ENCODE assay signal across 1 cellular context in genomic region chr12:113333877-113334785, GRCh38.
A peak's percentile ranks its signal among the peaks of the same experiment; 100 is the strongest.
TF ChIP-seq lines count a peak whose summit lies in the region.

No MANE protein-coding gene starts in this region.

TF ChIP-seq in HepG2, 621 proteins besides CTCF, POLR2A, EP300 and RAD21 (continued from another document and continues in another):
- TF ChIP-seq, protein P1, sequence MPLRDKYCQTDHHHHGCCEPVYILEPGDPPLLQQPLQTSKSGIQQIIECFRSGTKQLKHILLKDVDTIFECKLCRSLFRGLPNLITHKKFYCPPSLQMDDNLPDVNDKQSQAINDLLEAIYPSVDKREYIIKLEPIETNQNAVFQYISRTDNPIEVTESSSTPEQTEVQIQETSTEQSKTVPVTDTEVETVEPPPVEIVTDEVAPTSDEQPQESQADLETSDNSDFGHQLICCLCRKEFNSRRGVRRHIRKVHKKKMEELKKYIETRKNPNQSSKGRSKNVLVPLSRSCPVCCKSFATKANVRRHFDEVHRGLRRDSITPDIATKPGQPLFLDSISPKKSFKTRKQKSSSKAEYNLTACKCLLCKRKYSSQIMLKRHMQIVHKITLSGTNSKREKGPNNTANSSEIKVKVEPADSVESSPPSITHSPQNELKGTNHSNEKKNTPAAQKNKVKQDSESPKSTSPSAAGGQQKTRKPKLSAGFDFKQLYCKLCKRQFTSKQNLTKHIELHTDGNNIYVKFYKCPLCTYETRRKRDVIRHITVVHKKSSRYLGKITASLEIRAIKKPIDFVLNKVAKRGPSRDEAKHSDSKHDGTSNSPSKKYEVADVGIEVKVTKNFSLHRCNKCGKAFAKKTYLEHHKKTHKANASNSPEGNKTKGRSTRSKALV (CRISPR knock-in tag; IDR thresholded peaks at IDR 0.05), result no peak
- TF ChIP-seq HOXA7 (CRISPR knock-in tag; IDR thresholded peaks at IDR 0.05), result no peak
- no peak for TF ChIP-seq CREM (IDR thresholded peaks at IDR 0.05)
- no peak for TF ChIP-seq CREM (CRISPR knock-in tag; IDR thresholded peaks at IDR 0.05)
- no peak for TF ChIP-seq ZNF781 (CRISPR knock-in tag; IDR thresholded peaks at IDR 0.05; ENCODE audit: borderline replicate concordance, not compliant biosample characterization)
- TF ChIP-seq RFXAP (CRISPR knock-in tag; IDR thresholded peaks at IDR 0.05; ENCODE audit: borderline replicate concordance), result no peak
- TF ChIP-seq MEIS1 (CRISPR knock-in tag; IDR thresholded peaks at IDR 0.05; ENCODE audit: borderline replicate concordance), result no peak
- no peak for TF ChIP-seq CREBL2 (CRISPR knock-in tag; IDR thresholded peaks at IDR 0.05; ENCODE audit: borderline replicate concordance)
- TF ChIP-seq, protein P2, sequence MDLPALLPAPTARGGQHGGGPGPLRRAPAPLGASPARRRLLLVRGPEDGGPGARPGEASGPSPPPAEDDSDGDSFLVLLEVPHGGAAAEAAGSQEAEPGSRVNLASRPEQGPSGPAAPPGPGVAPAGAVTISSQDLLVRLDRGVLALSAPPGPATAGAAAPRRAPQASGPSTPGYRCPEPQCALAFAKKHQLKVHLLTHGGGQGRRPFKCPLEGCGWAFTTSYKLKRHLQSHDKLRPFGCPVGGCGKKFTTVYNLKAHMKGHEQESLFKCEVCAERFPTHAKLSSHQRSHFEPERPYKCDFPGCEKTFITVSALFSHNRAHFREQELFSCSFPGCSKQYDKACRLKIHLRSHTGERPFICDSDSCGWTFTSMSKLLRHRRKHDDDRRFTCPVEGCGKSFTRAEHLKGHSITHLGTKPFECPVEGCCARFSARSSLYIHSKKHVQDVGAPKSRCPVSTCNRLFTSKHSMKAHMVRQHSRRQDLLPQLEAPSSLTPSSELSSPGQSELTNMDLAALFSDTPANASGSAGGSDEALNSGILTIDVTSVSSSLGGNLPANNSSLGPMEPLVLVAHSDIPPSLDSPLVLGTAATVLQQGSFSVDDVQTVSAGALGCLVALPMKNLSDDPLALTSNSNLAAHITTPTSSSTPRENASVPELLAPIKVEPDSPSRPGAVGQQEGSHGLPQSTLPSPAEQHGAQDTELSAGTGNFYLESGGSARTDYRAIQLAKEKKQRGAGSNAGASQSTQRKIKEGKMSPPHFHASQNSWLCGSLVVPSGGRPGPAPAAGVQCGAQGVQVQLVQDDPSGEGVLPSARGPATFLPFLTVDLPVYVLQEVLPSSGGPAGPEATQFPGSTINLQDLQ (CRISPR knock-in tag; IDR thresholded peaks at IDR 0.05), result no peak
- TF ChIP-seq KDM1A (CRISPR knock-in tag; IDR thresholded peaks at IDR 0.05), result 0 out of 2 replicates have a peak, but pooled peaks have one; percentile 52
- no peak for TF ChIP-seq NFIC (IDR thresholded peaks at IDR 0.05; ENCODE audit: low read length)
- no peak for TF ChIP-seq TAF15 (IDR thresholded peaks at IDR 0.05; ENCODE audit: low read depth, low read length, poor library complexity, severe bottlenecking)
- TF ChIP-seq FOXP1 (IDR thresholded peaks at IDR 0.05), result no peak
- TF ChIP-seq FOXP1 (CRISPR knock-in tag; IDR thresholded peaks at IDR 0.05), result no peak
- peak; percentile 100 for TF ChIP-seq ZKSCAN8 (CRISPR knock-in tag; IDR thresholded peaks at IDR 0.05; ENCODE audit: borderline replicate concordance)
- 0 out of 2 replicates have a peak, but pooled peaks have one; percentile 8 for TF ChIP-seq ZNF510 (CRISPR knock-in tag; IDR thresholded peaks at IDR 0.05; ENCODE audit: low read depth)
- TF ChIP-seq, protein P3, sequence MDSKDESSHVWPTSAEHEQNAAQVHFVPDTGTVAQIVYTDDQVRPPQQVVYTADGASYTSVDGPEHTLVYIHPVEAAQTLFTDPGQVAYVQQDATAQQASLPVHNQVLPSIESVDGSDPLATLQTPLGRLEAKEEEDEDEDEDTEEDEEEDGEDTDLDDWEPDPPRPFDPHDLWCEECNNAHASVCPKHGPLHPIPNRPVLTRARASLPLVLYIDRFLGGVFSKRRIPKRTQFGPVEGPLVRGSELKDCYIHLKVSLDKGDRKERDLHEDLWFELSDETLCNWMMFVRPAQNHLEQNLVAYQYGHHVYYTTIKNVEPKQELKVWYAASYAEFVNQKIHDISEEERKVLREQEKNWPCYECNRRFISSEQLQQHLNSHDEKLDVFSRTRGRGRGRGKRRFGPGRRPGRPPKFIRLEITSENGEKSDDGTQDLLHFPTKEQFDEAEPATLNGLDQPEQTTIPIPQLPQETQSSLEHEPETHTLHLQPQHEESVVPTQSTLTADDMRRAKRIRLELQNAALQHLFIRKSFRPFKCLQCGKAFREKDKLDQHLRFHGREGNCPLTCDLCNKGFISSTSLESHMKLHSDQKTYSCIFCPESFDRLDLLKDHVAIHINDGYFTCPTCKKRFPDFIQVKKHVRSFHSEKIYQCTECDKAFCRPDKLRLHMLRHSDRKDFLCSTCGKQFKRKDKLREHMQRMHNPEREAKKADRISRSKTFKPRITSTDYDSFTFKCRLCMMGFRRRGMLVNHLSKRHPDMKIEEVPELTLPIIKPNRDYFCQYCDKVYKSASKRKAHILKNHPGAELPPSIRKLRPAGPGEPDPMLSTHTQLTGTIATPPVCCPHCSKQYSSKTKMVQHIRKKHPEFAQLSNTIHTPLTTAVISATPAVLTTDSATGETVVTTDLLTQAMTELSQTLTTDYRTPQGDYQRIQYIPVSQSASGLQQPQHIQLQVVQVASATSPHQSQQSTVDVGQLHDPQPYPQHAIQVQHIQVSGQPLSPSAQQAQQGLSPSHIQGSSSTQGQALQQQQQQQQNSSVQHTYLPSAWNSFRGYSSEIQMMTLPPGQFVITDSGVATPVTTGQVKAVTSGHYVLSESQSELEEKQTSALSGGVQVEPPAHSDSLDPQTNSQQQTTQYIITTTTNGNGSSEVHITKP (CRISPR knock-in tag; IDR thresholded peaks at IDR 0.05; ENCODE audit: low read depth), result peak; percentile 30; the same call in 1 of the 2 replicates
- no peak for TF ChIP-seq CBFB (CRISPR knock-in tag; IDR thresholded peaks at IDR 0.05)
- no peak for TF ChIP-seq ATRX (CRISPR knock-in tag; IDR thresholded peaks at IDR 0.05; ENCODE audit: borderline replicate concordance)
- no peak for TF ChIP-seq HMG20B (CRISPR knock-in tag; conservative IDR thresholded peaks at IDR 0.05)
- TF ChIP-seq, protein P4, sequence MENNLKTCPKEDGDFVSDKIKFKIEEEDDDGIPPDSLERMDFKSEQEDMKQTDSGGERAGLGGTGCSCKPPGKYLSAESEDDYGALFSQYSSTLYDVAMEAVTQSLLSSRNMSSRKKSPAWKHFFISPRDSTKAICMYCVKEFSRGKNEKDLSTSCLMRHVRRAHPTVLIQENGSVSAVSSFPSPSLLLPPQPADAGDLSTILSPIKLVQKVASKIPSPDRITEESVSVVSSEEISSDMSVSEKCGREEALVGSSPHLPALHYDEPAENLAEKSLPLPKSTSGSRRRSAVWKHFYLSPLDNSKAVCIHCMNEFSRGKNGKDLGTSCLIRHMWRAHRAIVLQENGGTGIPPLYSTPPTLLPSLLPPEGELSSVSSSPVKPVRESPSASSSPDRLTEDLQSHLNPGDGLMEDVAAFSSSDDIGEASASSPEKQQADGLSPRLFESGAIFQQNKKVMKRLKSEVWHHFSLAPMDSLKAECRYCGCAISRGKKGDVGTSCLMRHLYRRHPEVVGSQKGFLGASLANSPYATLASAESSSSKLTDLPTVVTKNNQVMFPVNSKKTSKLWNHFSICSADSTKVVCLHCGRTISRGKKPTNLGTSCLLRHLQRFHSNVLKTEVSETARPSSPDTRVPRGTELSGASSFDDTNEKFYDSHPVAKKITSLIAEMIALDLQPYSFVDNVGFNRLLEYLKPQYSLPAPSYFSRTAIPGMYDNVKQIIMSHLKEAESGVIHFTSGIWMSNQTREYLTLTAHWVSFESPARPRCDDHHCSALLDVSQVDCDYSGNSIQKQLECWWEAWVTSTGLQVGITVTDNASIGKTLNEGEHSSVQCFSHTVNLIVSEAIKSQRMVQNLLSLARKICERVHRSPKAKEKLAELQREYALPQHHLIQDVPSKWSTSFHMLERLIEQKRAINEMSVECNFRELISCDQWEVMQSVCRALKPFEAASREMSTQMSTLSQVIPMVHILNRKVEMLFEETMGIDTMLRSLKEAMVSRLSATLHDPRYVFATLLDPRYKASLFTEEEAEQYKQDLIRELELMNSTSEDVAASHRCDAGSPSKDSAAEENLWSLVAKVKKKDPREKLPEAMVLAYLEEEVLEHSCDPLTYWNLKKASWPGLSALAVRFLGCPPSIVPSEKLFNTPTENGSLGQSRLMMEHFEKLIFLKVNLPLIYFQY (CRISPR knock-in tag; IDR thresholded peaks at IDR 0.05; ENCODE audit: borderline replicate concordance), result no peak
- no peak for TF ChIP-seq CEBPB (IDR thresholded peaks at IDR 0.05; ENCODE audit: borderline replicate concordance, low read depth, low read length)
- TF ChIP-seq, protein P5, sequence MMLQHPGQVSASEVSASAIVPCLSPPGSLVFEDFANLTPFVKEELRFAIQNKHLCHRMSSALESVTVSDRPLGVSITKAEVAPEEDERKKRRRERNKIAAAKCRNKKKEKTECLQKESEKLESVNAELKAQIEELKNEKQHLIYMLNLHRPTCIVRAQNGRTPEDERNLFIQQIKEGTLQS (CRISPR knock-in tag; IDR thresholded peaks at IDR 0.05), result no peak
- TF ChIP-seq, protein P6, sequence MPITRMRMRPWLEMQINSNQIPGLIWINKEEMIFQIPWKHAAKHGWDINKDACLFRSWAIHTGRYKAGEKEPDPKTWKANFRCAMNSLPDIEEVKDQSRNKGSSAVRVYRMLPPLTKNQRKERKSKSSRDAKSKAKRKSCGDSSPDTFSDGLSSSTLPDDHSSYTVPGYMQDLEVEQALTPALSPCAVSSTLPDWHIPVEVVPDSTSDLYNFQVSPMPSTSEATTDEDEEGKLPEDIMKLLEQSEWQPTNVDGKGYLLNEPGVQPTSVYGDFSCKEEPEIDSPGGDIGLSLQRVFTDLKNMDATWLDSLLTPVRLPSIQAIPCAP (CRISPR knock-in tag; IDR thresholded peaks at IDR 0.05; ENCODE audit: low read depth), result no peak
- TF ChIP-seq, protein P7, sequence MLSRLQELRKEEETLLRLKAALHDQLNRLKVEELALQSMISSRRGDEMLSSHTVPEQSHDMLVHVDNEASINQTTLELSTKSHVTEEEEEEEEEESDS (CRISPR knock-in tag; IDR thresholded peaks at IDR 0.05; ENCODE audit: borderline replicate concordance), result 0 out of 2 replicates have a peak, but pooled peaks have one; percentile 20
- no peak for TF ChIP-seq ZNF296 (CRISPR knock-in tag; conservative IDR thresholded peaks at IDR 0.05)
- no peak for TF ChIP-seq ZNF382 (CRISPR knock-in tag; IDR thresholded peaks at IDR 0.05; ENCODE audit: borderline replicate concordance)
- TF ChIP-seq MTERF4 (CRISPR knock-in tag; IDR thresholded peaks at IDR 0.05), result no peak
- TF ChIP-seq SIN3B (IDR thresholded peaks at IDR 0.05; ENCODE audit: low read length), result no peak
- no peak for TF ChIP-seq ATF7-NPFF (CRISPR knock-in tag; IDR thresholded peaks at IDR 0.05; ENCODE audit: low read depth)
- TF ChIP-seq JARID2 (CRISPR knock-in tag; IDR thresholded peaks at IDR 0.05; ENCODE audit: insufficient replicate concordance), result no peak
- TF ChIP-seq ZNF460 (CRISPR knock-in tag; IDR thresholded peaks at IDR 0.05; ENCODE audit: borderline replicate concordance), result peak; percentile 31; the same call in 1 of the 2 replicates
- TF ChIP-seq, protein P8, sequence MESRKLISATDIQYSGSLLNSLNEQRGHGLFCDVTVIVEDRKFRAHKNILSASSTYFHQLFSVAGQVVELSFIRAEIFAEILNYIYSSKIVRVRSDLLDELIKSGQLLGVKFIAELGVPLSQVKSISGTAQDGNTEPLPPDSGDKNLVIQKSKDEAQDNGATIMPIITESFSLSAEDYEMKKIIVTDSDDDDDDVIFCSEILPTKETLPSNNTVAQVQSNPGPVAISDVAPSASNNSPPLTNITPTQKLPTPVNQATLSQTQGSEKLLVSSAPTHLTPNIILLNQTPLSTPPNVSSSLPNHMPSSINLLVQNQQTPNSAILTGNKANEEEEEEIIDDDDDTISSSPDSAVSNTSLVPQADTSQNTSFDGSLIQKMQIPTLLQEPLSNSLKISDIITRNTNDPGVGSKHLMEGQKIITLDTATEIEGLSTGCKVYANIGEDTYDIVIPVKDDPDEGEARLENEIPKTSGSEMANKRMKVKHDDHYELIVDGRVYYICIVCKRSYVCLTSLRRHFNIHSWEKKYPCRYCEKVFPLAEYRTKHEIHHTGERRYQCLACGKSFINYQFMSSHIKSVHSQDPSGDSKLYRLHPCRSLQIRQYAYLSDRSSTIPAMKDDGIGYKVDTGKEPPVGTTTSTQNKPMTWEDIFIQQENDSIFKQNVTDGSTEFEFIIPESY (CRISPR knock-in tag; IDR thresholded peaks at IDR 0.05), result no peak
- no peak for TF ChIP-seq PHF20 (CRISPR knock-in tag; IDR thresholded peaks at IDR 0.05)
- no peak for TF ChIP-seq FOXO1 (CRISPR knock-in tag; IDR thresholded peaks at IDR 0.05)
- TF ChIP-seq ZMYM3 (CRISPR knock-in tag; IDR thresholded peaks at IDR 0.05), result 0 out of 2 replicates have a peak, but pooled peaks have one; percentile 59
- no peak for TF ChIP-seq HMGA1 (CRISPR knock-in tag; conservative IDR thresholded peaks at IDR 0.05)
- TF ChIP-seq SNAPC2 (CRISPR knock-in tag; IDR thresholded peaks at IDR 0.05), result 0 out of 2 replicates have a peak, but pooled peaks have one; percentile 28
- TF ChIP-seq, protein P9, sequence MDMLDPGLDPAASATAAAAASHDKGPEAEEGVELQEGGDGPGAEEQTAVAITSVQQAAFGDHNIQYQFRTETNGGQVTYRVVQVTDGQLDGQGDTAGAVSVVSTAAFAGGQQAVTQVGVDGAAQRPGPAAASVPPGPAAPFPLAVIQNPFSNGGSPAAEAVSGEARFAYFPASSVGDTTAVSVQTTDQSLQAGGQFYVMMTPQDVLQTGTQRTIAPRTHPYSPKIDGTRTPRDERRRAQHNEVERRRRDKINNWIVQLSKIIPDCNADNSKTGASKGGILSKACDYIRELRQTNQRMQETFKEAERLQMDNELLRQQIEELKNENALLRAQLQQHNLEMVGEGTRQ (IDR thresholded peaks at IDR 0.05; ENCODE audit: low read depth, low read length), result no peak
- TF ChIP-seq, protein P9 (CRISPR knock-in tag; IDR thresholded peaks at IDR 0.05; ENCODE audit: borderline replicate concordance), result no peak
- TF ChIP-seq ATF1 (CRISPR knock-in tag; IDR thresholded peaks at IDR 0.05), result no peak
- TF ChIP-seq KAT2B (IDR thresholded peaks at IDR 0.05; ENCODE audit: borderline replicate concordance, low read depth, low read length), result no peak
- no peak for TF ChIP-seq ZNF562 (CRISPR knock-in tag; IDR thresholded peaks at IDR 0.05; ENCODE audit: borderline replicate concordance)
- no peak for TF ChIP-seq CAMTA2 (CRISPR knock-in tag; IDR thresholded peaks at IDR 0.05; ENCODE audit: borderline replicate concordance)
- no peak for TF ChIP-seq ZNF713 (CRISPR knock-in tag; IDR thresholded peaks at IDR 0.05)
- no peak for TF ChIP-seq RCOR2 (CRISPR knock-in tag; IDR thresholded peaks at IDR 0.05)
- no peak for TF ChIP-seq NBN (conservative IDR thresholded peaks at IDR 0.05)
- no peak for TF ChIP-seq ZNF549 (CRISPR knock-in tag; IDR thresholded peaks at IDR 0.05)
